8 cellular contexts compared by ENCODE assay signal in genomic region chr7:44797329-44798258, GRCh38. TPM values are rescaled to one million over a fixed set of nuclear protein-coding genes. Genes with fewer than 3 reads are reported as not detected.
DNase-seq lines count a peak whose midpoint lies in the region; ATAC-seq and TF ChIP-seq lines count a peak whose summit lies in the region.

No MANE protein-coding gene starts in this region.

- no peaks in the 10 kb centered on the region for H3K9me3 Mint-ChIP-seq in IgD-negative memory B cell

- H3K36me3 Mint-ChIP-seq in IgD-negative memory B cell, result peaks cover 2% of the 10 kb centered on the region

- in situ Hi-C loops in Caki2 (cut with HindIII; ENCODE audit: low pct_unique_long_range_greater_than_20kb, low sequenced_read_pairs), result no loop called here

- H3K27me3 Mint-ChIP-seq in IgD-negative memory B cell, result no peaks in the 10 kb centered on the region

- ATAC-seq in GM21515 (IDR thresholded peaks at IDR 0.05; ENCODE audit: unreplicated experiment), result peak; percentile 49

- H3K4me3 Mint-ChIP-seq in IgD-negative memory B cell, result peak overlapping the region; percentile 94 to 98 (median 96)

- peaks cover 20 to 29% (median 24%) of the 10 kb centered on the region in 3 donors for H3K4me1 Mint-ChIP-seq in IgD-negative memory B cell

- peak; percentile 86 for DNase-seq in Caki2 (ENCODE audit: low read depth)
- DNase-seq in OCI-M1 (lab: John Stamatoyannopoulos, UW), result peak; percentile 90
- DNase-seq in activated T-cell treated with anti-CD3 and anti-CD28 coated beads for 48 hours (ENCODE audit: low read depth), result peak; percentile 80
- DNase-seq in epithelial cell of esophagus (ENCODE audit: low read depth), result peak; percentile 97
- DNase-seq in middle frontal gyrus (ENCODE audit: extremely low spot score, low spot score), result peak; percentile 83
- DNase-seq in stimulated activated CD8-positive, alpha-beta memory T cell treated with anti-CD3 and anti-CD28 coated beads, Interleukin-15, amount 100 ng/mL, for 48 hours (ENCODE audit: low read depth in 2 of 2), result peak; percentile 73 to 74

- peak overlapping the region; percentile 97 to 98 (median 97) for H3K27ac Mint-ChIP-seq in IgD-negative memory B cell

- TF ChIP-seq CTCF in epithelial cell of esophagus (IDR thresholded peaks at IDR 0.05; ENCODE audit: insufficient read depth, low read depth, low read length, missing control alignments), result peak; percentile 47

- peak overlapping the region; percentile 97 for H3K4me3 ChIP-seq in epithelial cell of esophagus (ENCODE audit: low read length)

RNA-seq across cellular contexts. Expression of gene PPIA, which starts 1.1 kb away (rescaled TPM):
- total RNA-seq in Caki2 (2014; rRNA removed; shearing (Covaris generic); ENCODE audit: low replicate concordance), result 5,475 and 6,139 TPM in 2 replicates
- 4,265 TPM for polyA plus RNA-seq in IgD-negative memory B cell

RNA-seq across cellular contexts. Expression of gene ZMIZ2, which starts 48.9 kb away (rescaled TPM):
- total RNA-seq in Caki2 (2014; rRNA removed; shearing (Covaris generic); ENCODE audit: low replicate concordance), result 4.6 and 20.0 TPM in 2 replicates
- 15.5 TPM for polyA plus RNA-seq in IgD-negative memory B cell

RNA-seq across cellular contexts. Expression of gene H2AZ2, which starts 50.3 kb away (rescaled TPM):
- 468 and 657 TPM in 2 replicates for total RNA-seq in Caki2 (2014; rRNA removed; shearing (Covaris generic); ENCODE audit: low replicate concordance)
- 148 TPM for polyA plus RNA-seq in IgD-negative memory B cell

Comparison
In these comparisons a context has a peak if more than half of its experiments do, and no peak if none do; other contexts are left out.
1. Peak in every context shown above with its lines: DNase-seq, ATAC-seq and H3K4me3 ChIP-seq.